8 cellular contexts compared by ENCODE assay signal in genomic region chr9:28079677-28080076, GRCh38.
"Had no signal": no experiment of that assay in that cellular context is flagged by ENCODE, and none has a peak within 500 bp of the region (broad histone marks: within the 10 kb centered on the region; RNA-seq: fewer than 3 reads in every experiment).

No MANE protein-coding gene starts in this region.

- FAIRE-seq: G401.6, GM12878, GM12891, GM12892, GM18507, GM19239 had no signal

- DNase-seq: GDM1, GF-D8 had no signal

- H3K4me3 ChIP-seq: GM12878 had no signal
